Comparison of ENCODE assay signal across 1 cellular context in the genomic region with DNA sequence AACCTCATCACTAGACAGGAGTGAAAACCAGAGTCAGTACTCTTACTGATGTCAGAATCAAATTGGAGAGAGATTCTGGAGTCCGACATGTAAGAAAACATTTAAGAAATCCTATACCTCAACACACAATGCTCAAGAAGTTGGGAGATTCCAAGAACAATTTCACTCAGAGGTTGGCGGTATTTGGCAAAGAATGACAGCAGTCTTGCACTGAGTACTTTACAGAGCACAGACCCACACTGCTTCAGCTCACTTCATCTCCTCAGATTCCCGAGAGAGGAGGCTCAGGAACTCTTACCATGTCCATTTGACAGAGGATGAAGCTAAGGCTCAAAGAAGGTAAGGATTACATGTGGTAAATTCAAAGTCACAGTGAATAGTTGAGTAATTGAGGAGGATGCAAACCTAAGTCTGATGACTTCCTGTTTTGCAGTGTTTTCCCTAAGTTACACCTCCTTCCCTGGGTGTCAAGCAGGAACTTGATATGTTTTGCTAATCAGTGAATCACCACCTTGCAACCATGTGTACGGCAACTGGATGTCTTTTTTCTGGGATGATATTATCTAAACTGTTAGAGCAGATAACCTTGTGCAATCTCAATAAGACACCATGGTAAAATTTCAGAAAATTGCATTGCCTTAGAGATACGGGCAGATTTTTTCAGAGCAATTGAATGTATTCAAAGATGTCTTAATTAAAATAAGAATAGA.
TF ChIP-seq lines count a peak whose summit lies in the region.

No MANE protein-coding gene starts in this region.

TF ChIP-seq in IMR-90, 13 proteins besides CTCF, POLR2A, EP300 and RAD21 (continued from another document):
- TF ChIP-seq SMC3 (IDR thresholded peaks at IDR 0.05; ENCODE audit: low read depth, low read length) (no peak), RCOR1 (IDR thresholded peaks at IDR 0.05; ENCODE audit: insufficient replicate concordance, low read length) (no peak), FOS (IDR thresholded peaks at IDR 0.05; ENCODE audit: low read depth, low read length) (no peak), MAFK (IDR thresholded peaks at IDR 0.05; ENCODE audit: low read depth, low read length) (no peak), RFX5 (IDR thresholded peaks at IDR 0.05; ENCODE audit: low read depth, low read length) (no peak), CHD1 (IDR thresholded peaks at IDR 0.05; ENCODE audit: low read depth, low read length) (no peak), MAZ (IDR thresholded peaks at IDR 0.05; ENCODE audit: borderline replicate concordance, low read depth, low read length) (no peak)
- TF ChIP-seq, protein P1, sequence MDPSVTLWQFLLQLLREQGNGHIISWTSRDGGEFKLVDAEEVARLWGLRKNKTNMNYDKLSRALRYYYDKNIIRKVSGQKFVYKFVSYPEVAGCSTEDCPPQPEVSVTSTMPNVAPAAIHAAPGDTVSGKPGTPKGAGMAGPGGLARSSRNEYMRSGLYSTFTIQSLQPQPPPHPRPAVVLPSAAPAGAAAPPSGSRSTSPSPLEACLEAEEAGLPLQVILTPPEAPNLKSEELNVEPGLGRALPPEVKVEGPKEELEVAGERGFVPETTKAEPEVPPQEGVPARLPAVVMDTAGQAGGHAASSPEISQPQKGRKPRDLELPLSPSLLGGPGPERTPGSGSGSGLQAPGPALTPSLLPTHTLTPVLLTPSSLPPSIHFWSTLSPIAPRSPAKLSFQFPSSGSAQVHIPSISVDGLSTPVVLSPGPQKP (IDR thresholded peaks at IDR 0.05; ENCODE audit: borderline replicate concordance, low read depth, low read length) = no peak
